ENCODE assay signal across 1 cellular context in the genomic region with DNA sequence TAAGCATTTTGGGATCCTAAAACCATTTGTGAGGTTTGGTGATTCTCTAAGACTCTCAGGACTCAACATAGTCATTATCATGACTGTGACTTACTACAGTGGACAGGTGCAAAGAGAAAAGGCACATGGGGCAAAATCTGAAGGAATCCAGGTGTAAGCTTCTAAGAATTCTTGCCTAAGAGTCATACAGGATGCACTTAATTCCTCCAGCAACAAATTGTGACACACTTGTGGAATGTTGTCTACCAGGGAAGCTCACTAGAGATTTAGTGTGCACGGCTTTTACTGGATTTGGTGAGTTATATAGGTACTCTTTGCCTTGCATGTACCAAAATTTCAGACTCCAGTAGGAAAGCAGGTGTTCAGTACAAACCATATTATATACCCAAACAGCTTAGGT.
TF ChIP-seq lines count a peak whose summit lies in the region.

No MANE protein-coding gene starts in this region.

TF ChIP-seq in H1, 55 proteins besides CTCF, POLR2A, EP300 and RAD21:
- no peak for TF ChIP-seq RFX5 (IDR thresholded peaks at IDR 0.05; ENCODE audit: borderline replicate concordance, low read depth, low read length)
- no peak for TF ChIP-seq SRF (IDR thresholded peaks at IDR 0.05; ENCODE audit: low read depth, low read length)
